ENCODE assay signal across 10 cellular contexts in genomic region chr2:46164581-46165301, GRCh38.
DNase-seq lines count a peak whose midpoint lies in the region; ATAC-seq and TF ChIP-seq lines count a peak whose summit lies in the region.
"Had no signal": no experiment of that assay in that cellular context is flagged by ENCODE, and none has a peak within 500 bp of the region (broad histone marks: within the 10 kb centered on the region; RNA-seq: fewer than 3 reads in every experiment).

No MANE protein-coding gene starts in this region.

- H3K4me1 Mint-ChIP-seq in HFFc6 (ENCODE audit: low read depth): peaks cover 58% of the 10 kb centered on the region
- peaks cover 24% of the 10 kb centered on the region for H3K4me1 Mint-ChIP-seq in stimulated activated effector memory CD8-positive, alpha-beta T cell treated with anti-CD3 and anti-CD28 coated beads, Interleukin-12 subunit alpha, Interleukin-12 subunit beta, amount 100 ng/mL, for 72 hours

- peak overlapping the region; percentile 71 for H3K4me3 Mint-ChIP-seq in HFFc6
- no peak overlapping the region for H3K4me3 Mint-ChIP-seq in stimulated activated effector memory CD8-positive, alpha-beta T cell treated with anti-CD3 and anti-CD28 coated beads, Interleukin-12 subunit alpha, Interleukin-12 subunit beta, amount 100 ng/mL, for 72 hours
- H3K4me3 Mint-ChIP-seq: activated CD4-positive, alpha-beta T cell treated with anti-CD3 and anti-CD28 coated beads, Interleukin-2, amount 10 ng/mL, durations not matched to agents 24 days and 14 days had no signal

- TF ChIP-seq CTCF in HFFc6 (IDR thresholded peaks at IDR 0.05) (no peak), cardiac fibroblast (IDR thresholded peaks at IDR 0.05; ENCODE audit: low read depth, low read length) (no peak)

- peaks cover 4% of the 10 kb centered on the region for H3K27me3 Mint-ChIP-seq in HFFc6 (ENCODE audit: insufficient read depth)
- H3K27me3 Mint-ChIP-seq: activated CD4-positive, alpha-beta T cell treated with anti-CD3 and anti-CD28 coated beads, Interleukin-2, amount 10 ng/mL, durations not matched to agents 24 days and 14 days had no signal

- peaks cover 2% of the 10 kb centered on the region; the same call in 1 of the 2 replicates for H3K36me3 Mint-ChIP-seq in HFFc6 (ENCODE audit: low read depth)
- peaks cover 45% of the 10 kb centered on the region for H3K36me3 Mint-ChIP-seq in stimulated activated effector memory CD8-positive, alpha-beta T cell treated with anti-CD3 and anti-CD28 coated beads, Interleukin-12 subunit alpha, Interleukin-12 subunit beta, amount 100 ng/mL, for 72 hours

- no peak overlapping the region for H3K4me3 ChIP-seq in cardiac fibroblast (replicated peaks in 1 of 2; ENCODE audit: low read depth in 2 of 2, low read length in 2 of 2)
- H3K4me3 ChIP-seq: K562 had no signal

- DNase-seq in HFFc6 (peak; percentile 95), cardiac fibroblast (ENCODE audit: low read depth in 2 of 2) (peak; percentile 97 to 99), left lobe of liver (ENCODE audit: low spot score) (no peak), HUDEP-2 (lab: John Stamatoyannopoulos, UW; ENCODE audit: unreplicated experiment in 76 of 76) (no peak), GDM1 (lab: John Stamatoyannopoulos, UW) (no peak)
- DNase-seq in stimulated activated effector memory CD8-positive, alpha-beta T cell treated with anti-CD3 and anti-CD28 coated beads, Interleukin-12 subunit alpha, Interleukin-12 subunit beta, amount 100 ng/mL, for 72 hours (ENCODE audit: low spot score in 2 of 2): no peak
- DNase-seq: activated CD4-positive, alpha-beta T cell treated with anti-CD3 and anti-CD28 coated beads, Interleukin-2, amount 10 ng/mL, durations not matched to agents 24 days and 14 days had no signal

- peak overlapping the region; percentile 82 for H3K27ac Mint-ChIP-seq in HFFc6
- no peak overlapping the region for H3K27ac Mint-ChIP-seq in stimulated activated effector memory CD8-positive, alpha-beta T cell treated with anti-CD3 and anti-CD28 coated beads, Interleukin-12 subunit alpha, Interleukin-12 subunit beta, amount 100 ng/mL, for 72 hours
- H3K27ac Mint-ChIP-seq: activated CD4-positive, alpha-beta T cell treated with anti-CD3 and anti-CD28 coated beads, Interleukin-2, amount 10 ng/mL, durations not matched to agents 24 days and 14 days had no signal

- no peaks in the 10 kb centered on the region for H3K9me3 Mint-ChIP-seq in HFFc6
- H3K9me3 Mint-ChIP-seq in stimulated activated effector memory CD8-positive, alpha-beta T cell treated with anti-CD3 and anti-CD28 coated beads, Interleukin-12 subunit alpha, Interleukin-12 subunit beta, amount 100 ng/mL, for 72 hours: no peaks in the 10 kb centered on the region
- H3K9me3 Mint-ChIP-seq: activated CD4-positive, alpha-beta T cell treated with anti-CD3 and anti-CD28 coated beads, Interleukin-2, amount 10 ng/mL, durations not matched to agents 24 days and 14 days had no signal

- peak; percentile 68 for ATAC-seq in left lobe of liver
- ATAC-seq in stimulated activated effector memory CD8-positive, alpha-beta T cell treated with anti-CD3 and anti-CD28 coated beads, Interleukin-12 subunit alpha, Interleukin-12 subunit beta, amount 100 ng/mL, for 72 hours: peak; percentile 19
- no peak for ATAC-seq in HG03469 (IDR thresholded peaks at IDR 0.05; ENCODE audit: unreplicated experiment)
- no peak for ATAC-seq in HG03139 (IDR thresholded peaks at IDR 0.05; ENCODE audit: unreplicated experiment)
- ATAC-seq: K562 had no signal

Comparison
In these comparisons a context has a peak if more than half of its experiments do, and no peak if none do; other contexts are left out.
1. DNase-seq: peak in HFFc6 (single experiment) and cardiac fibroblast (2 of 2); none in left lobe of liver (single experiment), stimulated activated effector memory CD8-positive, alpha-beta T cell treated with anti-CD3 and anti-CD28 coated beads, Interleukin-12 subunit alpha, Interleukin-12 subunit beta, amount 100 ng/mL, for 72 hours (0 of 2), HUDEP-2 (0 of 76) and GDM1 (single experiment).
2. ATAC-seq: peak in left lobe of liver (single experiment) and stimulated activated effector memory CD8-positive, alpha-beta T cell treated with anti-CD3 and anti-CD28 coated beads, Interleukin-12 subunit alpha, Interleukin-12 subunit beta, amount 100 ng/mL, for 72 hours (single experiment); none in HG03469 (single experiment) and HG03139 (single experiment).